Comparison of ENCODE assay signal across 8 cellular contexts in the genomic region with DNA sequence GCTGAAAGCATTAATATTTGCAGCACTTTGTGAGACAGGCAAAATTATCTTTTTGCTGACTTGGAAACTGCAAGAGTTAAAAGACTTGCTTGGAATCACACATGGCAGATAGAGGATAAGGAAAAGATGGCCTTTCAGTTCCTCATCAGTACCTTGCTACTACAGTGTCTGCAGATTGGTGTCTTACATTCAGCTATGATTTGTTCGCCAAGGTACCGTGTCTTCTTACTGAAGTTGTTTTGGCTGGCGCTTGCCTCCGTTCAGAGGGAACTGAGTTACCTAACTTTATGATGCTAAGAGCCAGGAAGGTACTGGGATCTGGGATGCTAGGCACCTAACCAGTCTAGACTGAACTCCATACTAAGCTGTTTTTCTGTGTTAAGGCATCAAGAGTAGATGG. TPM values are rescaled to one million over a fixed set of nuclear protein-coding genes. Genes with fewer than 3 reads are reported as not detected.
A peak's percentile ranks its signal among the peaks of the same experiment; 100 is the strongest.
DNase-seq lines count a peak whose midpoint lies in the region; ATAC-seq, FAIRE-seq and TF ChIP-seq lines count a peak whose summit lies in the region.

No MANE protein-coding gene starts in this region.

- peak overlapping the region; percentile 99 for H3K4me3 ChIP-seq in CD4-positive, CD25-positive, alpha-beta regulatory T cell (ENCODE audit: low read depth, low read length)

- no peaks in the 10 kb centered on the region for H3K27me3 ChIP-seq in CD4-positive, CD25-positive, alpha-beta regulatory T cell (ENCODE audit: control insufficient read depth, insufficient read depth, low read length)
- H3K27me3 ChIP-seq in H9 (ENCODE audit: insufficient read depth, low read length) = no peaks in the 10 kb centered on the region

- H3K36me3 Mint-ChIP-seq in CD4-positive, CD25-positive, alpha-beta regulatory T cell = no peaks in the 10 kb centered on the region
- H3K36me3 Mint-ChIP-seq in H9 (ENCODE audit: insufficient read depth in 1 of 3, low read depth in 3 of 3) = peaks cover 13 to 24% (median 22%) of the 10 kb centered on the region in 3 experiments
- peaks cover 43% of the 10 kb centered on the region for H3K36me3 Mint-ChIP-seq in activated CD4-positive, alpha-beta memory T cell treated with anti-CD3 and anti-CD28 coated beads, Interleukin-2, amount 10 ng/mL, durations not matched to agents 7 days and 5 days (ENCODE audit: low read depth)

- WGBS in H9 (ENCODE audit: extremely low coverage, insufficient read length, low lambda C conversion rate) = no CpG with 5 or more reads among the region's 4 CpGs

- no peak overlapping the region for H2AFZ ChIP-seq in H9 (ENCODE audit: low read length)

- H3K79me1 ChIP-seq in H9 (ENCODE audit: insufficient read depth, low read depth, low read length, poor library complexity, severe bottlenecking) = no peaks in the 10 kb centered on the region

- peaks cover 3% of the 10 kb centered on the region for H3K23me2 ChIP-seq in H9 (ENCODE audit: insufficient read length, low read depth, low read length, poor library complexity, severe bottlenecking)

- no peak overlapping the region for H3K4ac ChIP-seq in H9 (ENCODE audit: low read depth, low read length)

- H2AK5ac ChIP-seq in H9 (ENCODE audit: insufficient read length, low read length) = no peak overlapping the region

- no peak overlapping the region for H3K23ac ChIP-seq in H9 (ENCODE audit: insufficient read length, low read depth, low read length)

- H3K27ac ChIP-seq in CD4-positive, CD25-positive, alpha-beta regulatory T cell (ENCODE audit: insufficient read depth, low read length, poor library complexity, severe bottlenecking) = peak overlapping the region; percentile 34
- H3K27ac ChIP-seq in H9 (ENCODE audit: insufficient read length, low read depth, low read length) = no peak overlapping the region

- no peaks in the 10 kb centered on the region for H4K20me1 ChIP-seq in H9 (ENCODE audit: control insufficient read depth, insufficient read depth, insufficient read length)

- POLR2A ChIA-PET in activated CD4-positive, alpha-beta memory T cell treated with anti-CD3 and anti-CD28 coated beads, Interleukin-2, amount 10 ng/mL, durations not matched to agents 7 days and 5 days (lab: Charles Lee) = interaction anchor here (0.9 to 11.5 kb wide), 8 partner anchors 8 to 60 kb away, joined by 3 to 195 read pairs (median 8); a partner anchor contains a TSS

- H3K4me1 ChIP-seq in CD4-positive, CD25-positive, alpha-beta regulatory T cell (ENCODE audit: control insufficient read depth, insufficient read depth, low read length, poor library complexity, severe bottlenecking) = peaks cover 77% of the 10 kb centered on the region
- H3K4me1 ChIP-seq in H9 (ENCODE audit: insufficient read depth, low read length) = no peaks in the 10 kb centered on the region

- H4K91ac ChIP-seq in H9 (ENCODE audit: insufficient read length, low read depth, low read length) = no peak overlapping the region

- H2BK120ac ChIP-seq in H9 (ENCODE audit: low read depth, low read length, poor library complexity, severe bottlenecking) = no peak overlapping the region

- no peaks in the 10 kb centered on the region for H3K9me3 ChIP-seq in CD4-positive, CD25-positive, alpha-beta regulatory T cell (ENCODE audit: control insufficient read depth in 2 of 2, low read length in 2 of 2)
- H3K9me3 ChIP-seq in H9 (ENCODE audit: control insufficient read depth, low read depth, low read length) = no peaks in the 10 kb centered on the region

- H3K9me3 Mint-ChIP-seq in CD4-positive, CD25-positive, alpha-beta regulatory T cell = no peaks in the 10 kb centered on the region
- H3K9me3 Mint-ChIP-seq in H9 = no peaks in the 10 kb centered on the region; a peak in 2 of 5 replicates
- no peaks in the 10 kb centered on the region for H3K9me3 Mint-ChIP-seq in activated CD4-positive, alpha-beta memory T cell treated with anti-CD3 and anti-CD28 coated beads, Interleukin-2, amount 10 ng/mL, durations not matched to agents 7 days and 5 days

- peak overlapping the region; percentile 48 for H3K4me2 ChIP-seq in H9 (ENCODE audit: insufficient read depth, insufficient read length, low read length)

- no peak overlapping the region for H4K5ac ChIP-seq in H9 (ENCODE audit: insufficient read length, low read depth, low read length)

- H3K56ac ChIP-seq in H9 (ENCODE audit: insufficient read length, low read depth, low read length) = no peak overlapping the region

- H4K8ac ChIP-seq in H9 (replicated peaks; ENCODE audit: insufficient read length, low read depth, low read length) = no peak overlapping the region

- no peak for FAIRE-seq in urothelium cell line (lab: Jason Lieb, UNC)

- ATAC-seq in CD4-positive, CD25-positive, alpha-beta regulatory T cell (ENCODE audit: low read depth in 2 of 2) = no peak
- ATAC-seq in HG03442 (IDR thresholded peaks at IDR 0.05; ENCODE audit: unreplicated experiment) = no peak

- peaks cover 69% of the 10 kb centered on the region for H3K79me2 ChIP-seq in H9 (ENCODE audit: insufficient read depth, low read length)

- H3K9ac ChIP-seq in H9 (ENCODE audit: extremely low read depth, insufficient read length, low read length) = peak overlapping the region; percentile 52

- H3K14ac ChIP-seq in H9 (ENCODE audit: insufficient read depth, low read length) = no peak overlapping the region

- CTCF ChIA-PET in activated CD4-positive, alpha-beta memory T cell treated with anti-CD3 and anti-CD28 coated beads, Interleukin-2, amount 10 ng/mL, durations not matched to agents 7 days and 5 days (lab: Charles Lee) = interaction anchor here (1.0 to 3.8 kb wide), 4 partner anchors 10 to 733 kb away, joined by 3 to 22 read pairs (median 8); a partner anchor contains a TSS

- H2BK12ac ChIP-seq in H9 (ENCODE audit: insufficient read length, low read depth, low read length) = no peak overlapping the region

- H3T11ph ChIP-seq in H9 (ENCODE audit: low read length) = no peak overlapping the region

- H3K4me1 Mint-ChIP-seq in CD4-positive, CD25-positive, alpha-beta regulatory T cell = peaks cover 35 to 80% (median 48%) of the 10 kb centered on the region in 4 donors
- H3K4me1 Mint-ChIP-seq in H9 = peaks cover 19 to 28% of the 10 kb centered on the region in 2 experiments
- peaks cover 61% of the 10 kb centered on the region for H3K4me1 Mint-ChIP-seq in activated CD4-positive, alpha-beta memory T cell treated with anti-CD3 and anti-CD28 coated beads, Interleukin-2, amount 10 ng/mL, durations not matched to agents 7 days and 5 days

- peak in 1 of 3 donors; percentile 34 for DNase-seq in CD4-positive, CD25-positive, alpha-beta regulatory T cell
- no peak for DNase-seq in H9
- DNase-seq in activated CD4-positive, alpha-beta memory T cell treated with anti-CD3 and anti-CD28 coated beads, Interleukin-2, amount 10 ng/mL, durations not matched to agents 7 days and 5 days = peak; percentile 23
- peak; percentile 31 for DNase-seq in iris pigment epithelial cell (ENCODE audit: low read depth)
- DNase-seq in urothelium cell line (ENCODE audit: low spot score) = no peak
- no peak for DNase-seq in globus pallidus (ENCODE audit: low spot score)
- no peak for DNase-seq in superior temporal gyrus (ENCODE audit: extremely low spot score)

- no peaks in the 10 kb centered on the region for H3K36me3 ChIP-seq in CD4-positive, CD25-positive, alpha-beta regulatory T cell (ENCODE audit: control insufficient read depth, insufficient read depth, low read length)

- H2BK15ac ChIP-seq in H9 (ENCODE audit: low read depth, low read length) = no peak overlapping the region

- no peak overlapping the region for H2BK20ac ChIP-seq in H9 (ENCODE audit: low read depth, low read length, poor library complexity, severe bottlenecking)

- peak overlapping the region; percentile 48 to 94 (median 91) for H3K27ac Mint-ChIP-seq in CD4-positive, CD25-positive, alpha-beta regulatory T cell
- H3K27ac Mint-ChIP-seq in H9 = 0 out of 7 replicates have a peak overlapping the region, but pooled peaks of 1 of the 3 experiments have one; percentile 59
- no peak overlapping the region for H3K27ac Mint-ChIP-seq in activated CD4-positive, alpha-beta memory T cell treated with anti-CD3 and anti-CD28 coated beads, Interleukin-2, amount 10 ng/mL, durations not matched to agents 7 days and 5 days

- H3K18ac ChIP-seq in H9 (ENCODE audit: insufficient read length, low read depth, low read length) = no peak overlapping the region

- no peak for TF ChIP-seq CTCF in H9 (conservative IDR thresholded peaks at IDR 0.05)

- peak overlapping the region; percentile 90 to 99 (median 94) for H3K4me3 Mint-ChIP-seq in CD4-positive, CD25-positive, alpha-beta regulatory T cell
- H3K4me3 Mint-ChIP-seq in H9 = peak overlapping the region; percentile 93 to 97
- peak overlapping the region; percentile 86 for H3K4me3 Mint-ChIP-seq in activated CD4-positive, alpha-beta memory T cell treated with anti-CD3 and anti-CD28 coated beads, Interleukin-2, amount 10 ng/mL, durations not matched to agents 7 days and 5 days

- peaks cover 9% of the 10 kb centered on the region for H3K27me3 Mint-ChIP-seq in CD4-positive, CD25-positive, alpha-beta regulatory T cell
- no peaks in the 10 kb centered on the region; the same call in 1 of the 2 replicates for H3K27me3 Mint-ChIP-seq in H9 (ENCODE audit: low read depth)
- no peaks in the 10 kb centered on the region for H3K27me3 Mint-ChIP-seq in activated CD4-positive, alpha-beta memory T cell treated with anti-CD3 and anti-CD28 coated beads, Interleukin-2, amount 10 ng/mL, durations not matched to agents 7 days and 5 days

- no peak overlapping the region for H2BK5ac ChIP-seq in H9 (ENCODE audit: insufficient read length, low read length)

RNA-seq across cellular contexts. Expression of a gene that starts 2.3 kb away (rescaled TPM):
- total RNA-seq in CD4-positive, CD25-positive, alpha-beta regulatory T cell = 177 TPM
- polyA plus RNA-seq in CD4-positive, CD25-positive, alpha-beta regulatory T cell = 100 to 1,000 TPM; 145 to 155 (median 150) TPM
- total RNA-seq in H9 (2021) = 138 and 142 TPM in 2 replicates
- total RNA-seq in activated CD4-positive, alpha-beta memory T cell treated with anti-CD3 and anti-CD28 coated beads, Interleukin-2, amount 10 ng/mL, durations not matched to agents 7 days and 5 days = 100 to 1,000 TPM; 124 TPM

RNA-seq across cellular contexts. Expression of a gene that starts 32.2 kb away (rescaled TPM):
- total RNA-seq in CD4-positive, CD25-positive, alpha-beta regulatory T cell = 29.6 TPM
- polyA plus RNA-seq in CD4-positive, CD25-positive, alpha-beta regulatory T cell = 10 to 100 TPM; 40.8 to 66.0 (median 50.2) TPM
- 155 and 156 TPM in 2 replicates for total RNA-seq in H9 (2021)
- 100 to 1,000 TPM in 1 of 2 experiments, 10 to 100 TPM in 1; 98.0 to 109 TPM for total RNA-seq in activated CD4-positive, alpha-beta memory T cell treated with anti-CD3 and anti-CD28 coated beads, Interleukin-2, amount 10 ng/mL, durations not matched to agents 7 days and 5 days

RNA-seq across cellular contexts. Expression of a gene that starts 36.6 kb away (rescaled TPM):
- total RNA-seq in CD4-positive, CD25-positive, alpha-beta regulatory T cell = 187 TPM
- polyA plus RNA-seq in CD4-positive, CD25-positive, alpha-beta regulatory T cell = 100 to 1,000 TPM; 112 to 144 (median 136) TPM
- total RNA-seq in H9 (2021) = 78.5 and 80.5 TPM in 2 replicates
- 10 to 100 TPM; 76.5 to 84.8 TPM for total RNA-seq in activated CD4-positive, alpha-beta memory T cell treated with anti-CD3 and anti-CD28 coated beads, Interleukin-2, amount 10 ng/mL, durations not matched to agents 7 days and 5 days

RNA-seq across cellular contexts. Expression of a gene that starts 59.8 kb away (rescaled TPM):
- 205 TPM for total RNA-seq in CD4-positive, CD25-positive, alpha-beta regulatory T cell
- 100 to 1,000 TPM in 2 of 4 donors, 10 to 100 TPM in 2; 83.6 to 121 (median 99.9) TPM for polyA plus RNA-seq in CD4-positive, CD25-positive, alpha-beta regulatory T cell
- 401 and 412 TPM in 2 replicates for total RNA-seq in H9 (2021)
- total RNA-seq in activated CD4-positive, alpha-beta memory T cell treated with anti-CD3 and anti-CD28 coated beads, Interleukin-2, amount 10 ng/mL, durations not matched to agents 7 days and 5 days = 100 to 1,000 TPM; 203 to 212 TPM

Comparison
In these comparisons a context has a peak if more than half of its experiments do, and no peak if none do; other contexts are left out.
1. DNase-seq: peak in activated CD4-positive, alpha-beta memory T cell treated with anti-CD3 and anti-CD28 coated beads, Interleukin-2, amount 10 ng/mL, durations not matched to agents 7 days and 5 days (single experiment) and iris pigment epithelial cell (single experiment); none in H9 (single experiment), urothelium cell line (single experiment), globus pallidus (single experiment) and superior temporal gyrus (single experiment).
2. Peak in every context shown above with its lines, with median percentiles within 50 percentile points of each other: H3K4me3 Mint-ChIP-seq.